ENCODE assay signal across 16 cellular contexts in genomic region chr19:43773725-43774102, GRCh38. TPM values are rescaled to one million over a fixed set of nuclear protein-coding genes. Genes with fewer than 3 reads are reported as not detected.
DNase-seq lines count a peak whose midpoint lies in the region; ATAC-seq, FAIRE-seq and TF ChIP-seq lines count a peak whose summit lies in the region.
"Had no signal": no experiment of that assay in that cellular context is flagged by ENCODE, and none has a peak within 500 bp of the region (broad histone marks: within the 10 kb centered on the region; RNA-seq: fewer than 3 reads in every experiment).

No MANE protein-coding gene starts in this region.

- H3K27me3 ChIP-seq in H1 (replicated peaks in 1 of 4; ENCODE audit: control insufficient read depth in 3 of 4, extremely low read depth in 1 of 4, insufficient read depth in 3 of 4, low read length in 3 of 4) (peaks cover 11 to 39% (median 28%) of the 10 kb centered on the region in 4 experiments), neuron (ENCODE audit: insufficient read depth, low read length) (peaks cover 48% of the 10 kb centered on the region)

- DNase-seq in HuH-7 (ENCODE audit: low spot score) (peak; percentile 64), H1 (ENCODE audit: low read depth in 1 of 2, low spot score in 2 of 2) (no peak), GM13977 (ENCODE audit: low spot score) (no peak), GDM1 (lab: John Stamatoyannopoulos, UW) (no peak)
- DNase-seq: activated CD4-positive, alpha-beta T cell treated with anti-CD3 and anti-CD28 coated beads, Interleukin-2, amount 50 U/mL, for 1 hour; DND-41; SHP77 treated with DMSO at 0.1 percent for 48 hours; stimulated activated naive CD4-positive, alpha-beta T cell; T-helper 9 cell had no signal

- FAIRE-seq in H1 (lab: Jason Lieb, UNC), result no peak

- H3K18ac ChIP-seq in H1 (ENCODE audit: extremely low read depth, low read length), result no peak overlapping the region

- POLR2A ChIA-PET in H1 (lab: Charles Lee; ENCODE audit: partially characterized antibody), result interaction anchor here (5.3 kb wide), 1 partner anchor 19 kb away, joined by 23 read pairs; the partner anchor contains the start of gene SMG9

- no peak overlapping the region for H3K9ac ChIP-seq in H1 (replicated peaks in 1 of 4; ENCODE audit: extremely low read depth in 1 of 4, low read depth in 3 of 4, low read length in 3 of 4)

- H3K79me2 ChIP-seq in H1 (ENCODE audit: control insufficient read depth in 1 of 2, insufficient read depth in 2 of 2, low read length in 2 of 2), result no peaks in the 10 kb centered on the region

- H3K4me1 ChIP-seq in H1 (replicated peaks in 1 of 4; ENCODE audit: control insufficient read depth in 3 of 4, insufficient read depth in 4 of 4, low read length in 3 of 4), result peaks cover 4 to 12% (median 6%) of the 10 kb centered on the region in 4 experiments; a peak in 6 of 7 replicates
- H3K4me1 ChIP-seq in neuron (ENCODE audit: insufficient read depth, low read length), result peaks cover 11% of the 10 kb centered on the region
- H3K4me1 ChIP-seq: BE2C had no signal

- H3K4me2 ChIP-seq in H1 (ENCODE audit: insufficient read depth in 1 of 2, low read depth in 2 of 2, low read length in 2 of 2), result peak overlapping the region; percentile 76 to 95

- H2BK12ac ChIP-seq in H1 (ENCODE audit: low read depth, low read length), result no peak overlapping the region; the same call in 1 of the 2 replicates

- H2AFZ ChIP-seq in H1 (ENCODE audit: low read length) (peak overlapping the region; percentile 87), neuron (ENCODE audit: low read depth, low read length) (peak overlapping the region; percentile 56)

- H3K4me3 ChIP-seq in H1 (ENCODE audit: extremely low read depth in 1 of 4, insufficient read depth in 2 of 4, low read depth in 3 of 4, low read length in 4 of 4) (peak overlapping the region; percentile 30 to 67 (median 58)), neuron (ENCODE audit: low read length) (no peak overlapping the region)

- H3K36me3 ChIP-seq in H1 (ENCODE audit: control insufficient read depth in 2 of 4, insufficient read depth in 4 of 4, low read length in 3 of 4) (no peaks in the 10 kb centered on the region), neuron (ENCODE audit: insufficient read depth, low read length) (no peaks in the 10 kb centered on the region)
- H3K36me3 ChIP-seq: BE2C, lower lobe of right lung had no signal

- H3K14ac ChIP-seq in H1 (ENCODE audit: insufficient read length), result no peak overlapping the region

- WGBS in H1 (ENCODE audit: extremely low coverage in 1 of 2, insufficient coverage in 1 of 2, insufficient read length in 1 of 2, insufficient replicate concordance in 2 of 2, low coverage in 1 of 2, low lambda C conversion rate in 2 of 2, missing lambda C conversion rate in 1 of 2), 2 experiments, result 7% methylated on average over 5 of the region's 5 CpGs; no CpG with 5 or more reads in 1 of the 2 experiments

- TF ChIP-seq CTCF in H1 (IDR thresholded peaks at IDR 0.05; ENCODE audit: control extremely low read depth in 1 of 3, insufficient read depth in 1 of 3, low read depth in 1 of 3, low read length in 3 of 3) (no peak), GM13977 (IDR thresholded peaks at IDR 0.05; ENCODE audit: extremely low read depth, insufficient read depth, missing control alignments) (no peak)

- no peak for ATAC-seq in GM21529 (IDR thresholded peaks at IDR 0.05; ENCODE audit: unreplicated experiment)

- H3K79me1 ChIP-seq in H1 (ENCODE audit: low read depth, low read length), result no peaks in the 10 kb centered on the region

- no peak overlapping the region for H3K27ac ChIP-seq in H1 (ENCODE audit: low read depth, low read length)
- H3K27ac ChIP-seq: lower lobe of right lung had no signal

- H4K8ac ChIP-seq in H1 (ENCODE audit: extremely low read depth, insufficient read depth, low read length), result no peak overlapping the region

- no peak for TF ChIP-seq POLR2A in H1 (IDR thresholded peaks at IDR 0.05; ENCODE audit: control extremely low read depth in 1 of 2, low read depth in 2 of 2, low read length in 2 of 2)

- H2AK5ac ChIP-seq in H1 (ENCODE audit: low read depth, low read length), result no peak overlapping the region

- no peak overlapping the region for H2BK5ac ChIP-seq in H1 (ENCODE audit: low read depth, low read length)

- H2BK15ac ChIP-seq in H1 (ENCODE audit: low read length), result no peak overlapping the region

- no peak for TF ChIP-seq RAD21 in H1 (IDR thresholded peaks at IDR 0.05 in 1 of 2, conservative IDR thresholded peaks at IDR 0.05 in 1 of 2; ENCODE audit: low read depth in 2 of 2, low read length in 2 of 2)

- no peak overlapping the region for H3K4ac ChIP-seq in H1 (replicated peaks; ENCODE audit: insufficient read length, low read depth, low read length)

- no peak overlapping the region for H3K23ac ChIP-seq in H1 (ENCODE audit: insufficient read length)

- peaks cover 0 to 2% of the 10 kb centered on the region in 2 experiments for H4K20me1 ChIP-seq in H1 (replicated peaks in 1 of 2; ENCODE audit: control insufficient read depth in 1 of 2, insufficient read depth in 2 of 2, low read length in 2 of 2)

- no peak overlapping the region for H2BK120ac ChIP-seq in H1 (replicated peaks; ENCODE audit: low read depth, low read length)

- H3K23me2 ChIP-seq in H1 (ENCODE audit: low read depth, low read length), result peaks cover 9% of the 10 kb centered on the region

- no peak overlapping the region for H3K56ac ChIP-seq in H1 (replicated peaks; ENCODE audit: insufficient read length, low read depth, low read length)

- CTCF ChIA-PET in H1 (lab: Charles Lee; ENCODE audit: partially characterized antibody), result interaction anchor here (0.6 to 37.0 kb wide), 3 partner anchors 16 to 152 kb away, joined by 3 to 703 read pairs (median 3); partner anchors contain the start of gene SMG9

- H4K91ac ChIP-seq in H1 (replicated peaks; ENCODE audit: insufficient read length, low read length), result no peak overlapping the region

- TF ChIP-seq EP300 in H1 (IDR thresholded peaks at IDR 0.05; ENCODE audit: borderline replicate concordance in 1 of 2, low read depth in 2 of 2, low read length in 2 of 2), result no peak

- H4K5ac ChIP-seq in H1 (ENCODE audit: insufficient read length, low read depth, low read length), result no peak overlapping the region

- H2BK20ac ChIP-seq in H1 (ENCODE audit: low read length), result no peak overlapping the region

- no peaks in the 10 kb centered on the region for H3K9me3 ChIP-seq in H1 (ENCODE audit: insufficient read depth in 2 of 2, low read depth in 1 of 2, low read length in 1 of 2)
- H3K9me3 ChIP-seq in neuron (ENCODE audit: low read length), result no peaks in the 10 kb centered on the region
- H3K9me3 ChIP-seq: BE2C, lower lobe of right lung had no signal

- in situ Hi-C loops in GM13977 (cut with MboI; ENCODE audit: low pct_unique_long_range_greater_than_20kb, low sequenced_read_pairs, unreplicated experiment), result no loop called here

RNA-seq across cellular contexts. Expression of gene KCNN4, which starts 7.1 kb away (rescaled TPM):
- total RNA-seq in H1 (2021; fragmentation: NEBNext Ultra II Directional; extraction: Animal tissue kit (Norgen Biotek cat#: 25700)), result 0.78 and 1.0 TPM in 2 replicates
- polyA plus RNA-seq in H1 (2011; rRNA removed), result 1.5 and 2.0 TPM in 2 replicates
- polyA plus RNA-seq in H1 (2011; cell fraction: cytosol; rRNA removed), result 1.6 TPM
- 3.1 TPM for polyA plus RNA-seq in H1 (2011; cell fraction: nucleus; rRNA removed)
- 0.64 to 1.2 TPM (median 0.86 TPM) in 4 replicates for polyA plus RNA-seq in H1 (2012, experiment 1 of 2)
- 0.56 TPM for polyA plus RNA-seq in H1 (2012, experiment 2 of 2)
- 1.1 TPM for polyA plus RNA-seq in H1 (2013, experiment 1 of 2)
- 1.1 TPM for polyA plus RNA-seq in H1 (2013, experiment 2 of 2)
- 0.39 and 0.54 TPM in 2 replicates for polyA minus RNA-seq in H1 (2011; rRNA and poly(A)+ RNA removed)
- polyA minus RNA-seq in H1 (2011; cell fraction: cytosol; rRNA and poly(A)+ RNA removed), result not detected
- polyA minus RNA-seq in H1 (2011; cell fraction: nucleus; rRNA and poly(A)+ RNA removed), result 2.1 TPM

RNA-seq across cellular contexts. Expression of gene SMG9, which starts 19.0 kb away (rescaled TPM):
- total RNA-seq in H1 (2021; fragmentation: NEBNext Ultra II Directional; extraction: Animal tissue kit (Norgen Biotek cat#: 25700)), result 28.7 and 34.0 TPM in 2 replicates
- 20.4 and 25.6 TPM in 2 replicates for polyA plus RNA-seq in H1 (2011; rRNA removed)
- polyA plus RNA-seq in H1 (2011; cell fraction: cytosol; rRNA removed), result 16.5 TPM
- polyA plus RNA-seq in H1 (2011; cell fraction: nucleus; rRNA removed), result 50.0 TPM
- 21.5 to 33.3 TPM (median 28.7 TPM) in 4 replicates for polyA plus RNA-seq in H1 (2012, experiment 1 of 2)
- 14.0 TPM for polyA plus RNA-seq in H1 (2012, experiment 2 of 2)
- polyA plus RNA-seq in H1 (2013, experiment 1 of 2), result 13.1 TPM
- polyA plus RNA-seq in H1 (2013, experiment 2 of 2), result 12.1 TPM
- 13.7 and 13.8 TPM in 2 replicates for polyA minus RNA-seq in H1 (2011; rRNA and poly(A)+ RNA removed)
- polyA minus RNA-seq in H1 (2011; cell fraction: cytosol; rRNA and poly(A)+ RNA removed), result 12.5 TPM
- 15.1 TPM for polyA minus RNA-seq in H1 (2011; cell fraction: nucleus; rRNA and poly(A)+ RNA removed)

RNA-seq across cellular contexts. Expression of gene LYPD5, which starts 28.5 kb away (rescaled TPM):
- total RNA-seq in H1 (2021; fragmentation: NEBNext Ultra II Directional; extraction: Animal tissue kit (Norgen Biotek cat#: 25700)), result 0.59 and 0.74 TPM in 2 replicates
- polyA plus RNA-seq in H1 (2011; rRNA removed), result 4.3 TPM in 2 replicates
- 2.2 TPM for polyA plus RNA-seq in H1 (2011; cell fraction: cytosol; rRNA removed)
- 3.5 TPM for polyA plus RNA-seq in H1 (2011; cell fraction: nucleus; rRNA removed)
- 0.83 to 1.4 TPM (median 1.0 TPM) in 4 replicates for polyA plus RNA-seq in H1 (2012, experiment 1 of 2)
- polyA plus RNA-seq in H1 (2012, experiment 2 of 2), result 1.2 TPM
- 1.0 TPM for polyA plus RNA-seq in H1 (2013, experiment 1 of 2)
- polyA plus RNA-seq in H1 (2013, experiment 2 of 2), result 0.75 TPM
- 1.4 and 1.5 TPM in 2 replicates for polyA minus RNA-seq in H1 (2011; rRNA and poly(A)+ RNA removed)
- polyA minus RNA-seq in H1 (2011; cell fraction: cytosol; rRNA and poly(A)+ RNA removed), result 0.88 TPM
- polyA minus RNA-seq in H1 (2011; cell fraction: nucleus; rRNA and poly(A)+ RNA removed), result 6.1 TPM
- total RNA-seq: neural crest cell had no signal

RNA-seq across cellular contexts. Expression of gene ZNF283, which starts 53.4 kb away (rescaled TPM):
- 3.6 and 4.3 TPM in 2 replicates for total RNA-seq in H1 (2021; fragmentation: NEBNext Ultra II Directional; extraction: Animal tissue kit (Norgen Biotek cat#: 25700))
- polyA plus RNA-seq in H1 (2011; rRNA removed), result 1.1 and 1.6 TPM in 2 replicates
- polyA plus RNA-seq in H1 (2011; cell fraction: cytosol; rRNA removed), result 1.8 TPM
- 2.0 TPM for polyA plus RNA-seq in H1 (2011; cell fraction: nucleus; rRNA removed)
- 3.4 to 5.3 TPM (median 3.6 TPM) in 4 replicates for polyA plus RNA-seq in H1 (2012, experiment 1 of 2)
- 0.26 TPM for polyA plus RNA-seq in H1 (2012, experiment 2 of 2)
- polyA plus RNA-seq in H1 (2013, experiment 1 of 2), result 3.7 TPM
- 4.0 TPM for polyA plus RNA-seq in H1 (2013, experiment 2 of 2)
- 5.0 and 9.2 TPM in 2 replicates for polyA minus RNA-seq in H1 (2011; rRNA and poly(A)+ RNA removed)
- 2.4 TPM for polyA minus RNA-seq in H1 (2011; cell fraction: cytosol; rRNA and poly(A)+ RNA removed)
- 18.0 TPM for polyA minus RNA-seq in H1 (2011; cell fraction: nucleus; rRNA and poly(A)+ RNA removed)

RNA-seq across cellular contexts. Expression of gene IRGC, which starts 57.8 kb away (rescaled TPM):
- total RNA-seq in H1 (2021; fragmentation: NEBNext Ultra II Directional; extraction: Animal tissue kit (Norgen Biotek cat#: 25700)), result not detected in 2 replicates
- polyA plus RNA-seq in H1 (2011; rRNA removed), result not detected in 2 replicates
- not detected for polyA plus RNA-seq in H1 (2011; cell fraction: cytosol; rRNA removed)
- not detected for polyA plus RNA-seq in H1 (2011; cell fraction: nucleus; rRNA removed)
- not detected in 4 replicates for polyA plus RNA-seq in H1 (2012, experiment 1 of 2)
- not detected for polyA plus RNA-seq in H1 (2012, experiment 2 of 2)
- polyA plus RNA-seq in H1 (2013, experiment 1 of 2), result not detected
- 0.06 TPM for polyA plus RNA-seq in H1 (2013, experiment 2 of 2)
- not detected in 2 replicates for polyA minus RNA-seq in H1 (2011; rRNA and poly(A)+ RNA removed)
- not detected for polyA minus RNA-seq in H1 (2011; cell fraction: cytosol; rRNA and poly(A)+ RNA removed)
- polyA minus RNA-seq in H1 (2011; cell fraction: nucleus; rRNA and poly(A)+ RNA removed), result not detected
- total RNA-seq: fibroblast of lung, HT1080, lower lobe of right lung, neural crest cell had no signal
- polyA plus RNA-seq: fibroblast of lung had no signal
